Comparison of ENCODE assay signal across 22 cellular contexts in genomic region chr6:165864218-165864617, GRCh38.
DNase-seq lines count a peak whose midpoint lies in the region; ATAC-seq, FAIRE-seq and TF ChIP-seq lines count a peak whose summit lies in the region.
"Had no signal": no experiment of that assay in that cellular context is flagged by ENCODE, and none has a peak within 500 bp of the region (broad histone marks: within the 10 kb centered on the region; RNA-seq: fewer than 3 reads in every experiment).

No MANE protein-coding gene starts in this region.

- no peaks in the 10 kb centered on the region for H3K79me2 ChIP-seq in KMS-11 (ENCODE audit: insufficient read depth, low read depth)

- no peak for ATAC-seq in HG03097 (IDR thresholded peaks at IDR 0.05; ENCODE audit: low FRiP score, unreplicated experiment)
- ATAC-seq: A549; CD8-positive, alpha-beta T cell; GM12878 had no signal

- no peak overlapping the region for H3K9ac ChIP-seq in KMS-11
- H3K9ac ChIP-seq: BLaER1 treated with 17β-estradiol and CSF1 and Interleukin-3, amounts not matched to agents 10 nM and 100 nM had no signal

- H3K36me3 ChIP-seq in KMS-11 (ENCODE audit: insufficient read depth), result no peaks in the 10 kb centered on the region
- H3K36me3 ChIP-seq: BLaER1 treated with 17β-estradiol and CSF1 and Interleukin-3, amounts not matched to agents 10 nM and 100 nM had no signal

- no peak overlapping the region for H3K4me3 ChIP-seq in KMS-11 (IDR thresholded peaks at IDR 0.05; ENCODE audit: insufficient read depth, low read depth, low read length)
- H3K4me3 ChIP-seq: A549; BLaER1 treated with 17β-estradiol and CSF1 and Interleukin-3, amounts not matched to agents 10 nM and 100 nM; GM12878 had no signal

- H3K27me3 Mint-ChIP-seq in nephron (ENCODE audit: low read depth), result peaks cover 7% of the 10 kb centered on the region

- no peak overlapping the region for H2AFZ ChIP-seq in KMS-11 (ENCODE audit: low read depth)

- TF ChIP-seq POLR2A in H54 (IDR thresholded peaks at IDR 0.05; ENCODE audit: low read depth, low read length), result no peak

- H4K20me1 ChIP-seq in KMS-11 (ENCODE audit: insufficient read depth), result no peaks in the 10 kb centered on the region
- H4K20me1 ChIP-seq: BLaER1 treated with 17β-estradiol and CSF1 and Interleukin-3, amounts not matched to agents 10 nM and 100 nM had no signal

- peaks cover 8% of the 10 kb centered on the region for H3K36me3 Mint-ChIP-seq in nephron (ENCODE audit: low read depth)
- H3K36me3 Mint-ChIP-seq: CD8-positive, alpha-beta T cell had no signal

- H3K9me3 Mint-ChIP-seq in nephron, result peaks cover 32% of the 10 kb centered on the region

- peak overlapping the region; percentile 50; the same call in 1 of the 2 replicates for H3K4me2 ChIP-seq in KMS-11
- H3K4me2 ChIP-seq: A549; BLaER1 treated with 17β-estradiol and CSF1 and Interleukin-3, amounts not matched to agents 10 nM and 100 nM had no signal

- TF ChIP-seq CTCF in KMS-11 (conservative IDR thresholded peaks at IDR 0.05; ENCODE audit: low read depth, low read length) (no peak), nephron (IDR thresholded peaks at IDR 0.05; ENCODE audit: unreplicated experiment in 3 of 3) (no peak)

- peaks cover 54% of the 10 kb centered on the region for H3K4me1 ChIP-seq in KMS-11 (ENCODE audit: low read depth, poor library complexity, severe bottlenecking)
- H3K4me1 ChIP-seq: BLaER1 treated with 17β-estradiol and CSF1 and Interleukin-3, amounts not matched to agents 10 nM and 100 nM; Caco-2 had no signal

- no peaks in the 10 kb centered on the region for H3K27me3 ChIP-seq in KMS-11 (ENCODE audit: insufficient read depth, low read depth)
- H3K27me3 ChIP-seq: BLaER1 treated with 17β-estradiol and CSF1 and Interleukin-3, amounts not matched to agents 10 nM and 100 nM had no signal

- no peak overlapping the region for H3K27ac ChIP-seq in KMS-11
- H3K27ac ChIP-seq: 22Rv1; A549; BLaER1 treated with 17β-estradiol and CSF1 and Interleukin-3, amounts not matched to agents 10 nM and 100 nM; C4-2B had no signal

- FAIRE-seq in H54 (lab: Jason Lieb, UNC), result no peak
- FAIRE-seq: A549, D721Med, G401.6, GM12878, GM12892, GM18507 had no signal

- H3K27ac Mint-ChIP-seq in nephron, result peak overlapping the region in 2 of 3 experiments; percentile 1 to 63
- H3K27ac Mint-ChIP-seq: B cell; CD4-positive, alpha-beta T cell; CD8-positive, alpha-beta T cell had no signal

- DNase-seq in kidney glomerular epithelial cell (lab: John Stamatoyannopoulos, UW), result peak; percentile 5
- DNase-seq in H54 (ENCODE audit: insufficient read length, low spot score), result no peak
- no peak for DNase-seq in ureter (ENCODE audit: low spot score)
- DNase-seq: AML-193; Caco-2; Calu3; CD4-positive, alpha-beta T cell; CD8-positive, alpha-beta T cell; DMS79 treated with DMSO at 0.1 percent for 48 hours had no signal

- no peaks in the 10 kb centered on the region for H3K4me1 Mint-ChIP-seq in nephron
- H3K4me1 Mint-ChIP-seq: B cell had no signal

- H3K4me3 Mint-ChIP-seq in nephron, result no peak overlapping the region
- H3K4me3 Mint-ChIP-seq: B cell; CD4-positive, alpha-beta T cell; CD8-positive, alpha-beta T cell had no signal
